ENCODE assay signal across 9 cellular contexts in genomic region chr7:100344560-100345287, GRCh38. TPM values are rescaled to one million over a fixed set of nuclear protein-coding genes. Genes with fewer than 3 reads are reported as not detected.
DNase-seq lines count a peak whose midpoint lies in the region; ATAC-seq and TF ChIP-seq lines count a peak whose summit lies in the region.
"Not testable (repeated sequence)": the region's sequence is repeated elsewhere in the genome, so short reads cannot be mapped to it uniquely, and the experiment has no call there.
"Had no signal": no experiment of that assay in that cellular context is flagged by ENCODE, and none has a peak within 500 bp of the region (broad histone marks: within the 10 kb centered on the region; RNA-seq: fewer than 3 reads in every experiment).

No MANE protein-coding gene starts in this region.

- not testable (repeated sequence) for H3K9me3 Mint-ChIP-seq in activated naive CD4-positive, alpha-beta T cell treated with anti-CD3 and anti-CD28 coated beads, Interleukin-2, amount 10 ng/mL, durations not matched to agents 7 days and 5 days; osteocyte (ENCODE audit: unreplicated experiment)

- POLR2A ChIA-PET in HCT116 (lab: Charles Lee) = not testable (repeated sequence)

- not testable (repeated sequence) for H3K9me3 ChIP-seq in HCT116 (ENCODE audit: control insufficient read depth in 1 of 2, insufficient read depth in 1 of 2, low read depth in 1 of 2, low read length in 2 of 2)

- RAD21 ChIA-PET in HCT116 (lab: Charles Lee; ENCODE audit: low non-redundant PET in 1 of 2, low total read pairs in 2 of 2, uncharacterized antibody in 2 of 2, unreplicated experiment in 2 of 2) = not testable (repeated sequence)

- H3K36me3 ChIP-seq in HCT116 (ENCODE audit: control insufficient read depth in 1 of 2, insufficient read depth in 2 of 2, low read length in 2 of 2) = peaks cover 45 to 47% of the 10 kb centered on the region in 2 experiments

- H3K4me1 Mint-ChIP-seq in activated naive CD4-positive, alpha-beta T cell treated with anti-CD3 and anti-CD28 coated beads, Interleukin-2, amount 10 ng/mL, durations not matched to agents 7 days and 5 days = peaks cover 40% of the 10 kb centered on the region
- not testable (repeated sequence) for H3K4me1 Mint-ChIP-seq in osteocyte (ENCODE audit: unreplicated experiment)

- H3K4me2 ChIP-seq in HCT116 (ENCODE audit: low read length) = not testable (repeated sequence)

- not testable (repeated sequence) for H2AFZ ChIP-seq in HCT116 (ENCODE audit: low read depth, low read length, poor library complexity, severe bottlenecking)

- peak; percentile 8 for DNase-seq in HCT116 (ENCODE audit: low read depth, low spot score)
- DNase-seq in LHCN-M2 (ENCODE audit: low read depth) = peak; percentile 42
- DNase-seq in T1000 (lab: John Stamatoyannopoulos, UW) = peak; percentile 24
- peak; percentile 87 for DNase-seq in activated naive CD4-positive, alpha-beta T cell treated with anti-CD3 and anti-CD28 coated beads, Interleukin-2, amount 10 ng/mL, durations not matched to agents 7 days and 5 days
- peak; percentile 16 to 52 for DNase-seq in foreskin fibroblast
- DNase-seq in osteocyte (ENCODE audit: extremely low spot score, unreplicated experiment) = not testable (repeated sequence)
- peak; percentile 82 for DNase-seq in stimulated activated naive CD4-positive, alpha-beta T cell treated with Interleukin-2 at 50 U/mL for 16 hours (lab: John Stamatoyannopoulos, UW)

- not testable (repeated sequence) for TF ChIP-seq POLR2A in HCT116 (IDR thresholded peaks at IDR 0.05; ENCODE audit: borderline replicate concordance, extremely low read depth, insufficient read depth, insufficient read length)

- H3K27ac Mint-ChIP-seq in activated naive CD4-positive, alpha-beta T cell treated with anti-CD3 and anti-CD28 coated beads, Interleukin-2, amount 10 ng/mL, durations not matched to agents 7 days and 5 days = peak overlapping the region; percentile 96
- H3K27ac Mint-ChIP-seq in osteocyte (ENCODE audit: unreplicated experiment) = peak overlapping the region; percentile 88

- peaks cover 54% of the 10 kb centered on the region for H3K36me3 Mint-ChIP-seq in activated naive CD4-positive, alpha-beta T cell treated with anti-CD3 and anti-CD28 coated beads, Interleukin-2, amount 10 ng/mL, durations not matched to agents 7 days and 5 days
- H3K36me3 Mint-ChIP-seq in osteocyte (ENCODE audit: unreplicated experiment) = peaks cover 43% of the 10 kb centered on the region

- not testable (repeated sequence) for H3K9ac ChIP-seq in HCT116 (ENCODE audit: low read length)

- BruUV-seq in HCT116 (replicated peaks; lab: Mats Ljungman, UMichigan) = not testable (repeated sequence)

- H4K20me1 ChIP-seq in HCT116 (ENCODE audit: insufficient read depth) = not testable (repeated sequence)

- ATAC-seq in HCT116 = peak; percentile 96

- not testable (repeated sequence) for TF ChIP-seq RAD21 in HCT116 (IDR thresholded peaks at IDR 0.05; ENCODE audit: low read depth)

- intact Hi-C loops in HCT116 (cut with micrococcal nuclease) = loop anchor here (5.0 kb wide), 1 partner anchor 212 kb away; no protein-coding TSS in a partner anchor

- not testable (repeated sequence) for H3K4me3 ChIP-seq in HCT116 (replicated peaks in 1 of 2; ENCODE audit: low read depth in 1 of 2, low read length in 2 of 2); foreskin fibroblast (ENCODE audit: low read depth in 1 of 2, low read length in 2 of 2)

- peaks cover 4 to 12% of the 10 kb centered on the region in 2 experiments; a peak in 3 of 4 replicates for H3K4me1 ChIP-seq in HCT116 (ENCODE audit: control insufficient read depth in 1 of 2, insufficient read depth in 2 of 2, low read length in 2 of 2)

- peak overlapping the region; percentile 59 for H3K4me3 Mint-ChIP-seq in activated naive CD4-positive, alpha-beta T cell treated with anti-CD3 and anti-CD28 coated beads, Interleukin-2, amount 10 ng/mL, durations not matched to agents 7 days and 5 days
- not testable (repeated sequence) for H3K4me3 Mint-ChIP-seq in osteocyte (ENCODE audit: unreplicated experiment)

- TF ChIP-seq CTCF in GM12873 (IDR thresholded peaks at IDR 0.05; ENCODE audit: insufficient read depth, low read depth, low read length, missing control alignments) (peak; percentile 52), HCT116 (IDR thresholded peaks at IDR 0.05 in 2 of 3, conservative IDR thresholded peaks at IDR 0.05 in 1 of 3; ENCODE audit: borderline replicate concordance in 1 of 3, insufficient read depth in 1 of 3, low read depth in 2 of 3, low read length in 2 of 3) (peak; percentile 48 to 91 (median 69); a peak in 5 of 6 replicates), foreskin fibroblast (IDR thresholded peaks at IDR 0.05; ENCODE audit: low read depth, low read length) (peak; percentile 43), osteocyte (IDR thresholded peaks at IDR 0.05) (peak; percentile 65)

- not testable (repeated sequence) for H3K9me2 ChIP-seq in HCT116 (ENCODE audit: insufficient read depth)

- CTCF ChIA-PET in HCT116 (lab: Charles Lee) = interaction anchor here (0.9 to 1.9 kb wide), 7 partner anchors 8 to 242 kb away, joined by 3 to 7 read pairs (median 3); no protein-coding TSS in a partner anchor
- CTCF ChIA-PET in activated naive CD4-positive, alpha-beta T cell treated with anti-CD3 and anti-CD28 coated beads, Interleukin-2, amount 10 ng/mL, durations not matched to agents 7 days and 5 days (lab: Charles Lee) = interaction anchor here (0.6 to 2.9 kb wide), 6 partner anchors 126 to 212 kb away, joined by 3 to 13 read pairs (median 4); no protein-coding TSS in a partner anchor

- not testable (repeated sequence) for H3K27me3 ChIP-seq in HCT116 (ENCODE audit: insufficient read depth, low read length)

- not testable (repeated sequence) for H3K27me3 Mint-ChIP-seq in activated naive CD4-positive, alpha-beta T cell treated with anti-CD3 and anti-CD28 coated beads, Interleukin-2, amount 10 ng/mL, durations not matched to agents 7 days and 5 days; osteocyte (ENCODE audit: unreplicated experiment)

- peaks cover 73% of the 10 kb centered on the region for H3K79me2 ChIP-seq in HCT116 (ENCODE audit: insufficient read depth, low read length)

- 0 out of 2 replicates have a peak overlapping the region, but pooled peaks have one; percentile 32 for H3K27ac ChIP-seq in HCT116 (ENCODE audit: low read depth, low read length)

RNA-seq across cellular contexts. Expression of gene PILRB, which starts 13.2 kb away (rescaled TPM):
- total RNA-seq in HCT116 (2021; ENCODE audit: unreplicated experiment) = 60.2 TPM
- polyA plus RNA-seq in HCT116 (2012) = 44.0 and 46.4 TPM in 2 replicates
- 15.7 and 20.1 TPM in 2 replicates for total RNA-seq in LHCN-M2 (2014; rRNA removed)
- polyA plus RNA-seq in LHCN-M2 (2012) = 3.7 TPM
- 31.7 and 38.7 TPM in 2 replicates for total RNA-seq in osteocyte

RNA-seq across cellular contexts. Expression of gene PILRA, which starts 28.6 kb away (rescaled TPM):
- total RNA-seq in HCT116 (2021; ENCODE audit: unreplicated experiment) (1.8 TPM), LHCN-M2 (2014; rRNA removed) (not detected in 2 replicates), osteocyte (1.8 and 2.5 TPM in 2 replicates)
- polyA plus RNA-seq in HCT116 (2012) = 0.17 and 0.94 TPM in 2 replicates
- polyA plus RNA-seq in LHCN-M2 (2012) = 0.10 TPM

RNA-seq across cellular contexts. Expression of gene SPDYE3, which starts 37.2 kb away (rescaled TPM):
- total RNA-seq in HCT116 (2021; ENCODE audit: unreplicated experiment) = not detected
- polyA plus RNA-seq in HCT116 (2012) = 3.3 and 3.5 TPM in 2 replicates
- total RNA-seq in LHCN-M2 (2014; rRNA removed) = not detected in 2 replicates
- polyA plus RNA-seq in LHCN-M2 (2012) = 3.5 TPM
- not detected in 2 replicates for total RNA-seq in osteocyte
- total RNA-seq: occipital lobe had no signal
